8 cellular contexts compared by ENCODE assay signal in genomic region chr6:137641474-137642077, GRCh38.
DNase-seq lines count a peak whose midpoint lies in the region; ATAC-seq and TF ChIP-seq lines count a peak whose summit lies in the region.

No MANE protein-coding gene starts in this region.

- no peaks in the 10 kb centered on the region for H3K36me3 ChIP-seq in MG63
- H3K36me3 ChIP-seq in SK-N-MC (ENCODE audit: insufficient read depth, low read length), result no peaks in the 10 kb centered on the region
- H3K36me3 ChIP-seq in cardiac muscle cell, result no peaks in the 10 kb centered on the region

- DNase-seq in CMK (ENCODE audit: low read depth) (peak; percentile 21), MG63 (peak; percentile 49), SK-N-MC (ENCODE audit: low read depth, low spot score) (peak; percentile 63), cardiac muscle cell (ENCODE audit: low read depth in 1 of 2, low spot score in 1 of 2) (peak; percentile 85), putamen (ENCODE audit: low spot score) (peak; percentile 85)
- peak; percentile 59 for DNase-seq in activated naive CD4-positive, alpha-beta T cell treated with anti-CD3 and anti-CD28 coated beads, Interleukin-2, amount 50 U/mL, for 16 hours

- H3K27ac ChIP-seq in SK-N-MC, result no peak overlapping the region
- no peak overlapping the region for H3K27ac ChIP-seq in cardiac muscle cell

- no peaks in the 10 kb centered on the region for H3K4me1 ChIP-seq in cardiac muscle cell (ENCODE audit: low read depth)

- H3K27me3 ChIP-seq in MG63 (no peaks in the 10 kb centered on the region; the same call in 1 of the 2 replicates), cardiac muscle cell (no peaks in the 10 kb centered on the region)

- peak; percentile 75 for ATAC-seq in GM21576 (IDR thresholded peaks at IDR 0.05; ENCODE audit: unreplicated experiment)
- no peak for ATAC-seq in HG03457 (IDR thresholded peaks at IDR 0.05; ENCODE audit: unreplicated experiment)

- no peak overlapping the region for H3K9ac ChIP-seq in SK-N-MC (ENCODE audit: insufficient read length)

- H3K4me3 ChIP-seq in MG63 (no peak overlapping the region), SK-N-MC (0 out of 2 replicates have a peak overlapping the region, but pooled peaks have one; percentile 1), cardiac muscle cell (no peak overlapping the region)

- peak; percentile 66 for TF ChIP-seq CTCF in cardiac muscle cell (IDR thresholded peaks at IDR 0.05; ENCODE audit: low read depth, low read length)

- H3K9me3 ChIP-seq in MG63 (no peaks in the 10 kb centered on the region), SK-N-MC (ENCODE audit: low read depth, low read length) (no peaks in the 10 kb centered on the region), cardiac muscle cell (ENCODE audit: low read depth) (no peaks in the 10 kb centered on the region)

Comparison
In these comparisons a context has a peak if more than half of its experiments do, and no peak if none do; other contexts are left out.
1. DNase-seq: peak in every context shown above with its lines; median percentile 85 in cardiac muscle cell; 85 in putamen; 63 in SK-N-MC; 59 in activated naive CD4-positive, alpha-beta T cell treated with anti-CD3 and anti-CD28 coated beads, Interleukin-2, amount 50 U/mL, for 16 hours; 49 in MG63; 21 in CMK.